In the genomic region with DNA sequence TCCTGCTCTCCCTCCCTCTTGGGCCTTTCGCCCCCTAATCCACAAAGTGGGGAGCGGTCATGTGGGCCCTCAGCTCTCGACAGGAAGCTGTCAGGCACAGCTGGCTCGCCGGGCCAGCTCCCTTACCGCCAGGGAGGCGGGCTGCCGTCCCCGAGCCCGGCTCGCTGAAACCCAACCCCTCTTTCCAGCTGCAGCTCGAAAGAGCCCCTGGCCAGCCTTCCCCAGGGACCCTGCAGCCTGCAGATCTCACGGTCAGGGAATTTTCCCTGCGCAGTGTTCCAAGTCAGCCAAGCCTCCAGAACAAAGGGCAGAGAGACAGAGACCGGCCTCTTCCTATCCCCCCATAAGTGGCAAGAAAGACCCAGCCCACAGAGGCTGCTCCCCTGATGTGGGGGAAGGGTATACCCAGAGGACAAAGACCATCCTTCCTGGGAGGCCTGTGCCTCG, we compare ENCODE assay signal across 12 cellular contexts. TPM values are rescaled to one million over a fixed set of nuclear protein-coding genes. Genes with fewer than 3 reads are reported as not detected.
A peak's percentile ranks its signal among the peaks of the same experiment; 100 is the strongest.
DNase-seq lines count a peak whose midpoint lies in the region; ATAC-seq and TF ChIP-seq lines count a peak whose summit lies in the region.
"Had no signal": no experiment of that assay in that cellular context is flagged by ENCODE, and none has a peak within 500 bp of the region (broad histone marks: within the 10 kb centered on the region; RNA-seq: fewer than 3 reads in every experiment).

No MANE protein-coding gene starts in this region.

- TF ChIP-seq CTCF in chondrocyte (IDR thresholded peaks at IDR 0.05) (peak; percentile 8), thoracic aorta (IDR thresholded peaks at IDR 0.05) (no peak), GM13977 (IDR thresholded peaks at IDR 0.05; ENCODE audit: extremely low read depth, insufficient read depth, missing control alignments) (no peak)

- ATAC-seq in thoracic aorta (ENCODE audit: insufficient number of reproducible peaks, low FRiP score, low read depth) = no peak
- no peak for ATAC-seq in stimulated activated effector memory CD8-positive, alpha-beta T cell treated with anti-CD3 and anti-CD28 coated beads, Interleukin-12 subunit alpha, Interleukin-12 subunit beta, amount 100 ng/mL, for 72 hours

- H3K27ac Mint-ChIP-seq in chondrocyte (ENCODE audit: unreplicated experiment) = peak overlapping the region; percentile 93
- H3K27ac Mint-ChIP-seq in activated CD4-positive, alpha-beta memory T cell treated with anti-CD3 and anti-CD28 coated beads, Interleukin-2, amount 10 ng/mL, durations not matched to agents 7 days and 5 days = no peak overlapping the region
- no peak overlapping the region for H3K27ac Mint-ChIP-seq in stimulated activated effector memory CD8-positive, alpha-beta T cell treated with anti-CD3 and anti-CD28 coated beads, Interleukin-12 subunit alpha, Interleukin-12 subunit beta, amount 100 ng/mL, for 72 hours
- H3K27ac Mint-ChIP-seq: activated naive CD8-positive, alpha-beta T cell treated with anti-CD3 and anti-CD28 coated beads, Interleukin-2, amount 10 ng/mL, durations not matched to agents 7 days and 5 days had no signal

- H3K4me3 ChIP-seq in mesodermal cell (ENCODE audit: extremely low read depth, insufficient read depth, low read length, poor library complexity, severe bottlenecking) = no peak overlapping the region
- H3K4me3 ChIP-seq in thoracic aorta = peak overlapping the region; percentile 13

- H3K36me3 Mint-ChIP-seq in chondrocyte (ENCODE audit: low read depth) = no peaks in the 10 kb centered on the region
- H3K36me3 Mint-ChIP-seq in activated CD4-positive, alpha-beta memory T cell treated with anti-CD3 and anti-CD28 coated beads, Interleukin-2, amount 10 ng/mL, durations not matched to agents 7 days and 5 days (ENCODE audit: low read depth) = no peaks in the 10 kb centered on the region
- H3K36me3 Mint-ChIP-seq in stimulated activated effector memory CD8-positive, alpha-beta T cell treated with anti-CD3 and anti-CD28 coated beads, Interleukin-12 subunit alpha, Interleukin-12 subunit beta, amount 100 ng/mL, for 72 hours = peaks cover 6% of the 10 kb centered on the region
- H3K36me3 Mint-ChIP-seq: activated naive CD8-positive, alpha-beta T cell treated with anti-CD3 and anti-CD28 coated beads, Interleukin-2, amount 10 ng/mL, durations not matched to agents 7 days and 5 days had no signal

- H3K9me3 Mint-ChIP-seq in chondrocyte (ENCODE audit: low read depth) = no peaks in the 10 kb centered on the region
- no peaks in the 10 kb centered on the region for H3K9me3 Mint-ChIP-seq in activated CD4-positive, alpha-beta memory T cell treated with anti-CD3 and anti-CD28 coated beads, Interleukin-2, amount 10 ng/mL, durations not matched to agents 7 days and 5 days
- H3K9me3 Mint-ChIP-seq in stimulated activated effector memory CD8-positive, alpha-beta T cell treated with anti-CD3 and anti-CD28 coated beads, Interleukin-12 subunit alpha, Interleukin-12 subunit beta, amount 100 ng/mL, for 72 hours = no peaks in the 10 kb centered on the region

- in situ Hi-C loops in GM13977 (cut with MboI; ENCODE audit: low pct_unique_long_range_greater_than_20kb, low sequenced_read_pairs, unreplicated experiment) = no loop called here

- POLR2A ChIA-PET in activated CD4-positive, alpha-beta memory T cell treated with anti-CD3 and anti-CD28 coated beads, Interleukin-2, amount 10 ng/mL, durations not matched to agents 7 days and 5 days (lab: Charles Lee) = no interaction called here

- H3K27me3 ChIP-seq in thoracic aorta (replicated peaks; ENCODE audit: insufficient read depth) = no peaks in the 10 kb centered on the region

- H3K27ac ChIP-seq in mesodermal cell (ENCODE audit: low read depth, low read length, severe bottlenecking) = peak overlapping the region; percentile 67
- H3K27ac ChIP-seq in thoracic aorta = no peak overlapping the region

- H3K9me3 ChIP-seq in mesodermal cell (ENCODE audit: control insufficient read depth, low read length) (no peaks in the 10 kb centered on the region), thoracic aorta (no peaks in the 10 kb centered on the region)

- H3K4me3 Mint-ChIP-seq in chondrocyte (ENCODE audit: unreplicated experiment) = peak overlapping the region; percentile 31
- H3K4me3 Mint-ChIP-seq in activated CD4-positive, alpha-beta memory T cell treated with anti-CD3 and anti-CD28 coated beads, Interleukin-2, amount 10 ng/mL, durations not matched to agents 7 days and 5 days = no peak overlapping the region
- H3K4me3 Mint-ChIP-seq in stimulated activated effector memory CD8-positive, alpha-beta T cell treated with anti-CD3 and anti-CD28 coated beads, Interleukin-12 subunit alpha, Interleukin-12 subunit beta, amount 100 ng/mL, for 72 hours = no peak overlapping the region
- H3K4me3 Mint-ChIP-seq: activated naive CD8-positive, alpha-beta T cell treated with anti-CD3 and anti-CD28 coated beads, Interleukin-2, amount 10 ng/mL, durations not matched to agents 7 days and 5 days had no signal

- peaks cover 22% of the 10 kb centered on the region for H3K4me1 Mint-ChIP-seq in chondrocyte (ENCODE audit: low read depth)
- H3K4me1 Mint-ChIP-seq in activated CD4-positive, alpha-beta memory T cell treated with anti-CD3 and anti-CD28 coated beads, Interleukin-2, amount 10 ng/mL, durations not matched to agents 7 days and 5 days = no peaks in the 10 kb centered on the region
- no peaks in the 10 kb centered on the region for H3K4me1 Mint-ChIP-seq in stimulated activated effector memory CD8-positive, alpha-beta T cell treated with anti-CD3 and anti-CD28 coated beads, Interleukin-12 subunit alpha, Interleukin-12 subunit beta, amount 100 ng/mL, for 72 hours
- H3K4me1 Mint-ChIP-seq: activated naive CD8-positive, alpha-beta T cell treated with anti-CD3 and anti-CD28 coated beads, Interleukin-2, amount 10 ng/mL, durations not matched to agents 7 days and 5 days had no signal

- 10 to 22% methylated on average over 9 to 11 of the region's 16 CpGs for WGBS in mesodermal cell (ENCODE audit: insufficient coverage in 2 of 2), 2 experiments

- H3K27me3 Mint-ChIP-seq in chondrocyte (ENCODE audit: low read depth) = peaks cover 6% of the 10 kb centered on the region
- H3K27me3 Mint-ChIP-seq in activated CD4-positive, alpha-beta memory T cell treated with anti-CD3 and anti-CD28 coated beads, Interleukin-2, amount 10 ng/mL, durations not matched to agents 7 days and 5 days = peaks cover 10% of the 10 kb centered on the region

- DNase-seq in NCI-H748 (lab: John Stamatoyannopoulos, UW; ENCODE audit: unreplicated experiment) (peak; percentile 3), NCI-H748 treated with DMSO at 0.1 percent for 48 hours (lab: John Stamatoyannopoulos, UW) (no peak), chondrocyte (ENCODE audit: low spot score) (no peak), thoracic aorta (ENCODE audit: low spot score) (no peak), GM13977 (ENCODE audit: low spot score) (no peak)
- no peak for DNase-seq in activated CD4-positive, alpha-beta memory T cell treated with anti-CD3 and anti-CD28 coated beads, Interleukin-2, amount 10 ng/mL, durations not matched to agents 7 days and 5 days
- DNase-seq in stimulated activated effector memory CD8-positive, alpha-beta T cell treated with anti-CD3 and anti-CD28 coated beads, Interleukin-12 subunit alpha, Interleukin-12 subunit beta, amount 100 ng/mL, for 72 hours (ENCODE audit: low spot score in 2 of 2) = no peak
- DNase-seq: activated CD4-positive, alpha-beta T cell treated with anti-CD3 and anti-CD28 coated beads, Interleukin-2, amount 50 U/mL, for 4 hours; activated naive CD8-positive, alpha-beta T cell treated with anti-CD3 and anti-CD28 coated beads, Interleukin-2, amount 10 ng/mL, durations not matched to agents 7 days and 5 days; NCI-H774; occipital lobe had no signal

- H3K36me3 ChIP-seq in mesodermal cell (ENCODE audit: control insufficient read depth, insufficient read depth, low read length) (no peaks in the 10 kb centered on the region), thoracic aorta (no peaks in the 10 kb centered on the region)

- CTCF ChIA-PET in activated CD4-positive, alpha-beta memory T cell treated with anti-CD3 and anti-CD28 coated beads, Interleukin-2, amount 10 ng/mL, durations not matched to agents 7 days and 5 days (lab: Charles Lee) = no interaction called here

- H3K4me1 ChIP-seq in mesodermal cell (ENCODE audit: control insufficient read depth, insufficient read depth, low read length, poor library complexity, severe bottlenecking) (peaks cover 8% of the 10 kb centered on the region), thoracic aorta (ENCODE audit: control insufficient read depth in 1 of 2, low read depth in 2 of 2) (peaks cover 0 to 6% of the 10 kb centered on the region in 2 donors)

RNA-seq across cellular contexts. Expression of a gene that starts 32.8 kb away (rescaled TPM):
- 35.0 to 37.8 TPM (median 36.1 TPM) in 3 replicates for total RNA-seq in chondrocyte
- polyA plus RNA-seq in mesodermal cell (2013, experiment 1 of 2) = 47.9 TPM
- polyA plus RNA-seq in mesodermal cell (2013, experiment 2 of 2) = 47.0 TPM
- total RNA-seq in thoracic aorta = 10 to 100 TPM; 26.1 TPM
- 1 to 10 TPM; 5.3 to 5.8 TPM for total RNA-seq in activated CD4-positive, alpha-beta memory T cell treated with anti-CD3 and anti-CD28 coated beads, Interleukin-2, amount 10 ng/mL, durations not matched to agents 7 days and 5 days
